In genomic region chr2:144938308-144938709, GRCh38 we compare ENCODE assay signal across 10 cellular contexts.
DNase-seq lines count a peak whose midpoint lies in the region; ATAC-seq and TF ChIP-seq lines count a peak whose summit lies in the region.
"Had no signal": no experiment of that assay in that cellular context is flagged by ENCODE, and none has a peak within 500 bp of the region (broad histone marks: within the 10 kb centered on the region; RNA-seq: fewer than 3 reads in every experiment).

No MANE protein-coding gene starts in this region.

- POLR2A ChIA-PET in GM10248 (lab: Yijun Ruan, JAX) = no interaction called here

- H4K8ac ChIP-seq in mesenchymal stem cell (ENCODE audit: low read length) = peak overlapping the region; percentile 68

- H3K27ac ChIP-seq in dorsolateral prefrontal cortex (peak overlapping the region in 54 of 59 donors; percentile 9 to 80 (median 54)), mesenchymal stem cell (ENCODE audit: low read length, poor library complexity, severe bottlenecking) (peak overlapping the region; percentile 77), upper lobe of right lung (peak overlapping the region; percentile 65)

- DNase-seq in OCI-M1 (lab: John Stamatoyannopoulos, UW) = peak; percentile 53
- no peak for DNase-seq in dorsolateral prefrontal cortex
- DNase-seq in mesenchymal stem cell = peak; percentile 94
- no peak for DNase-seq in upper lobe of right lung
- no peak for DNase-seq in activated effector memory CD4-positive, alpha-beta T cell treated with Interleukin-2 at 50 U/mL for 16 hours
- no peak for DNase-seq in GM10248 (ENCODE audit: extremely low spot score)
- DNase-seq: activated CD4-positive, alpha-beta T cell treated with anti-CD3 and anti-CD28 coated beads for 4 hours; immature natural killer cell; MM.1S had no signal

- ATAC-seq in upper lobe of right lung (peak; percentile 45), GM19463 (IDR thresholded peaks at IDR 0.05; ENCODE audit: unreplicated experiment) (no peak)

- H3K4me3 ChIP-seq in dorsolateral prefrontal cortex (peak overlapping the region in 16 of 59 donors; percentile 1 to 29 (median 8)), mesenchymal stem cell (ENCODE audit: insufficient read depth in 1 of 2, low read depth in 1 of 2, low read length in 2 of 2) (peak overlapping the region in 1 of 2 experiments; percentile 55), upper lobe of right lung (no peak overlapping the region)

- no peak overlapping the region for H2BK15ac ChIP-seq in mesenchymal stem cell (ENCODE audit: low read depth, poor library complexity, severe bottlenecking)

- H3K79me1 ChIP-seq in mesenchymal stem cell (replicated peaks; ENCODE audit: low read length, poor library complexity, severe bottlenecking) = no peaks in the 10 kb centered on the region

- H2BK12ac ChIP-seq in mesenchymal stem cell (ENCODE audit: low read length in 2 of 2) = no peak overlapping the region

- H4K91ac ChIP-seq in mesenchymal stem cell (ENCODE audit: low read length) = no peak overlapping the region

- no peak overlapping the region for H2BK5ac ChIP-seq in mesenchymal stem cell (ENCODE audit: low read depth, low read length, poor library complexity, severe bottlenecking)

- CTCF ChIA-PET in GM10248 (lab: Yijun Ruan, JAX) = no interaction called here

- intact Hi-C loops in dorsolateral prefrontal cortex (cut with DNase I) (no loop called here), upper lobe of right lung (cut with DNase I) (no loop called here)

- no peaks in the 10 kb centered on the region for H3K9me3 ChIP-seq in mesenchymal stem cell (ENCODE audit: control insufficient read depth, low read length)
- H3K9me3 ChIP-seq in upper lobe of right lung = no peaks in the 10 kb centered on the region

- H3K9ac ChIP-seq in mesenchymal stem cell (ENCODE audit: low read length) = peak overlapping the region; percentile 81

- no peak overlapping the region for H2AK5ac ChIP-seq in mesenchymal stem cell (ENCODE audit: low read length, severe bottlenecking)

- WGBS in mesenchymal stem cell = no CpG with 5 or more reads among the region's 2 CpGs

- H3K14ac ChIP-seq in mesenchymal stem cell (ENCODE audit: low read length in 2 of 2) = no peak overlapping the region

- peak overlapping the region; percentile 22 for H3K4me2 ChIP-seq in mesenchymal stem cell (ENCODE audit: low read length, poor library complexity, severe bottlenecking)

- H3K4ac ChIP-seq in mesenchymal stem cell (ENCODE audit: low read depth in 1 of 2, low read length in 2 of 2) = no peak overlapping the region

- no peak overlapping the region for H2AFZ ChIP-seq in mesenchymal stem cell (ENCODE audit: low read depth, low read length)

- H2BK120ac ChIP-seq in mesenchymal stem cell (ENCODE audit: low read depth, low read length) = peak overlapping the region; percentile 84

- no peak overlapping the region for H3K23ac ChIP-seq in mesenchymal stem cell (ENCODE audit: low read length in 2 of 2)

- H3K18ac ChIP-seq in mesenchymal stem cell (ENCODE audit: low read depth in 1 of 2, low read length in 2 of 2) = peak overlapping the region in 1 of 2 experiments; percentile 94

- H3K27me3 ChIP-seq in dorsolateral prefrontal cortex (no peaks in the 10 kb centered on the region), mesenchymal stem cell (ENCODE audit: control insufficient read depth in 1 of 2, insufficient read depth in 1 of 2, low read length in 2 of 2) (no peaks in the 10 kb centered on the region), upper lobe of right lung (no peaks in the 10 kb centered on the region)

- H3K4me1 ChIP-seq in mesenchymal stem cell (ENCODE audit: control insufficient read depth, insufficient read depth, low read depth, low read length) = peaks cover 3% of the 10 kb centered on the region
- peaks cover 29% of the 10 kb centered on the region for H3K4me1 ChIP-seq in upper lobe of right lung

- TF ChIP-seq CTCF in dorsolateral prefrontal cortex (IDR thresholded peaks at IDR 0.05 in 54 of 56, conservative IDR thresholded peaks at IDR 0.05 in 2 of 56; ENCODE audit: low read depth in 1 of 56, partially characterized antibody in 56 of 56) (no peak), upper lobe of right lung (IDR thresholded peaks at IDR 0.05) (no peak), GM10248 (IDR thresholded peaks at IDR 0.05; ENCODE audit: control extremely low read depth, extremely low read depth, low read depth, missing control alignments) (no peak)

- no peaks in the 10 kb centered on the region for H3K36me3 ChIP-seq in mesenchymal stem cell (ENCODE audit: control insufficient read depth in 1 of 2, insufficient read depth in 2 of 2, low read depth in 1 of 2, low read length in 2 of 2)
- H3K36me3 ChIP-seq in upper lobe of right lung = no peaks in the 10 kb centered on the region

Comparison
In these comparisons a context has a peak if more than half of its experiments do, and no peak if none do; other contexts are left out.
1. DNase-seq: peak in OCI-M1 (single experiment) and mesenchymal stem cell (single experiment); none in dorsolateral prefrontal cortex (0 of 10), upper lobe of right lung (single experiment), activated effector memory CD4-positive, alpha-beta T cell treated with Interleukin-2 at 50 U/mL for 16 hours (single experiment) and GM10248 (single experiment).
2. Peak in every context shown above with its lines, with median percentiles within 50 percentile points of each other: H3K27ac ChIP-seq.